Comparison of ENCODE assay signal across 30 cellular contexts in the genomic region with DNA sequence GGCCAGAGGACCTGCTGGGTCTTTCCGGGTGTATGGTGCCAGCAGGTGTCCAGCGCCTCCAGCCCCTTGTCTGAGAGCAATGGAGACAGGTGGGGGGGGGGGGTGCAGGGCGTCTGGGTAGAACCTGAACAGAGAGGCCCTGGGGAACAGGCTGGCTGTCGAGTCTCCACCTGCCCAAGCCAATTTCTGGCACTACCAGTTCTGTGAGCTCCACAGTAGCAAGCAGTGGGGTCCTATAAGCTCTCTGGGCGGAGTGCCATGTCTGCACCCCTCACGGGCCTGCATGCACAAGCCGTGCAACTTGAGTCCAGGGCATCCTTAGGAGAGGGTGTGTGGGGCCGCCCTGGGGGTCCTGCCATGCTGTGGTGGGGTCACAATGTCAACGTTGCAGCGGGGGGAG. TPM values are rescaled to one million over a fixed set of nuclear protein-coding genes. Genes with fewer than 3 reads are reported as not detected.
"Had no signal": no experiment of that assay in that cellular context is flagged by ENCODE, and none has a peak within 500 bp of the region (broad histone marks: within the 10 kb centered on the region; RNA-seq: fewer than 3 reads in every experiment).

No MANE protein-coding gene starts in this region.

- H3K27ac Mint-ChIP-seq: activated CD4-positive, alpha-beta T cell treated with anti-CD3 and anti-CD28 coated beads for 36 hours; activated CD8-positive, alpha-beta T cell treated with anti-CD3 and anti-CD28 coated beads, Interleukin-2, amount 10 ng/mL, durations not matched to agents 7 days and 5 days; activated naive CD8-positive, alpha-beta T cell treated with anti-CD3 and anti-CD28 coated beads for 36 hours; activated T-cell treated with anti-CD3 and anti-CD28 coated beads, Interleukin-2, amount 50 U/mL, for 72 hours; mesothelial cell of epicardium; naive B cell; nephron progenitor cell; progenitor cell of endocrine pancreas; stimulated activated naive CD8-positive, alpha-beta T cell treated with anti-CD3 and anti-CD28 coated beads, Interleukin-15, amount 100 ng/mL, for 72 hours had no signal

- H3K27ac ChIP-seq: adrenal gland, coronary artery, dorsolateral prefrontal cortex, heart right ventricle, ovary, thyroid gland, upper lobe of left lung had no signal

- H3K27me3 ChIP-seq: adrenal gland, dorsolateral prefrontal cortex, ovary, thyroid gland, upper lobe of left lung had no signal

- H3K4me1 Mint-ChIP-seq: activated CD4-positive, alpha-beta T cell treated with anti-CD3 and anti-CD28 coated beads for 36 hours; activated naive CD8-positive, alpha-beta T cell treated with anti-CD3 and anti-CD28 coated beads for 36 hours; naive B cell; stimulated activated naive CD8-positive, alpha-beta T cell treated with anti-CD3 and anti-CD28 coated beads, Interleukin-15, amount 100 ng/mL, for 72 hours had no signal

- DNase-seq: activated CD4-positive, alpha-beta T cell treated with anti-CD3 and anti-CD28 coated beads for 36 hours; activated CD4-positive, CD25-positive, alpha-beta regulatory T cell; activated CD8-positive, alpha-beta T cell treated with anti-CD3 and anti-CD28 coated beads, Interleukin-2, amount 10 ng/mL, durations not matched to agents 7 days and 5 days; activated effector memory CD4-positive, alpha-beta T cell treated with Interleukin-2 at 50 U/mL for 16 hours; activated naive CD4-positive, alpha-beta T cell treated with Interleukin-2 at 50 U/mL for 16 hours; activated naive CD8-positive, alpha-beta T cell treated with anti-CD3 and anti-CD28 coated beads for 36 hours; activated T-cell treated with anti-CD3 and anti-CD28 coated beads for 4 hours; activated T-cell treated with anti-CD3 and anti-CD28 coated beads, Interleukin-2, amount 50 U/mL, for 72 hours; adrenal gland; aorta; dorsolateral prefrontal cortex; effector memory CD4-positive, alpha-beta T cell; erythroblast; foreskin melanocyte; heart right ventricle; naive B cell; nephron progenitor cell; ovary; stimulated activated CD4-positive, alpha-beta T cell treated with anti-CD3 and anti-CD28 coated beads, Interleukin-12 subunit alpha, Interleukin-12 subunit beta, amount 100 ng/mL, for 4 hours; stimulated activated CD4-positive, alpha-beta T cell treated with anti-CD3 and anti-CD28 coated beads, Interleukin-4, amount 100 ng/mL, for 1 hour; stimulated activated naive CD8-positive, alpha-beta T cell treated with anti-CD3 and anti-CD28 coated beads, Interleukin-15, amount 100 ng/mL, for 72 hours; substantia nigra; thyroid gland; upper lobe of left lung had no signal

- H3K9me3 ChIP-seq: adrenal gland, heart right ventricle, ovary, thyroid gland, upper lobe of left lung had no signal

- H3K36me3 ChIP-seq: adrenal gland, heart right ventricle, ovary, thyroid gland, upper lobe of left lung had no signal

- H3K4me3 Mint-ChIP-seq: activated CD4-positive, alpha-beta T cell treated with anti-CD3 and anti-CD28 coated beads for 36 hours; activated CD8-positive, alpha-beta T cell treated with anti-CD3 and anti-CD28 coated beads, Interleukin-2, amount 10 ng/mL, durations not matched to agents 7 days and 5 days; activated naive CD8-positive, alpha-beta T cell treated with anti-CD3 and anti-CD28 coated beads for 36 hours; activated T-cell treated with anti-CD3 and anti-CD28 coated beads, Interleukin-2, amount 50 U/mL, for 72 hours; brain; mesothelial cell of epicardium; nephron progenitor cell; stimulated activated naive CD8-positive, alpha-beta T cell treated with anti-CD3 and anti-CD28 coated beads, Interleukin-15, amount 100 ng/mL, for 72 hours had no signal

- ATAC-seq: activated CD4-positive, alpha-beta T cell treated with anti-CD3 and anti-CD28 coated beads for 36 hours; activated CD8-positive, alpha-beta T cell treated with anti-CD3 and anti-CD28 coated beads, Interleukin-2, amount 10 ng/mL, durations not matched to agents 7 days and 5 days; activated T-cell treated with anti-CD3 and anti-CD28 coated beads, Interleukin-2, amount 50 U/mL, for 72 hours; heart right ventricle; sciatic nerve; stimulated activated naive CD8-positive, alpha-beta T cell treated with anti-CD3 and anti-CD28 coated beads, Interleukin-15, amount 100 ng/mL, for 72 hours had no signal

- H3K27me3 Mint-ChIP-seq: activated CD4-positive, alpha-beta T cell treated with anti-CD3 and anti-CD28 coated beads for 36 hours; activated naive CD8-positive, alpha-beta T cell treated with anti-CD3 and anti-CD28 coated beads for 36 hours; brain; naive B cell; progenitor cell of endocrine pancreas; stimulated activated naive CD8-positive, alpha-beta T cell treated with anti-CD3 and anti-CD28 coated beads, Interleukin-15, amount 100 ng/mL, for 72 hours had no signal

- H3K4me3 ChIP-seq: adrenal gland, coronary artery, dorsolateral prefrontal cortex, heart right ventricle, ovary, skin epidermis, thyroid gland, upper lobe of left lung had no signal

- H3K9me3 Mint-ChIP-seq: activated naive CD8-positive, alpha-beta T cell treated with anti-CD3 and anti-CD28 coated beads for 36 hours; activated T-cell treated with anti-CD3 and anti-CD28 coated beads, Interleukin-2, amount 50 U/mL, for 72 hours; mesothelial cell of epicardium; naive B cell; nephron progenitor cell; stimulated activated naive CD8-positive, alpha-beta T cell treated with anti-CD3 and anti-CD28 coated beads, Interleukin-15, amount 100 ng/mL, for 72 hours had no signal

- H3K36me3 Mint-ChIP-seq: activated naive CD8-positive, alpha-beta T cell treated with anti-CD3 and anti-CD28 coated beads for 36 hours; brain; mesothelial cell of epicardium; naive B cell had no signal

RNA-seq across cellular contexts. Expression of gene FGFR3, which starts 10.1 kb away (rescaled TPM):
- total RNA-seq: activated naive CD8-positive, alpha-beta T cell treated with anti-CD3 and anti-CD28 coated beads for 36 hours had no signal
